Comparison of ENCODE assay signal across 1 cellular context in genomic region chr11:127392575-127392974, GRCh38.
TF ChIP-seq lines count a peak whose summit lies in the region.

No MANE protein-coding gene starts in this region.

TF ChIP-seq in WTC11, 78 proteins besides CTCF, POLR2A, EP300 and RAD21 (continued from another document):
- no peak for TF ChIP-seq STAT6 (CRISPR knock-in tag; conservative IDR thresholded peaks at IDR 0.05; ENCODE audit: low read depth)
- no peak for TF ChIP-seq ZNF263 (CRISPR knock-in tag; IDR thresholded peaks at IDR 0.05; ENCODE audit: low read depth)
